39 cellular contexts compared by ENCODE assay signal in the genomic region with DNA sequence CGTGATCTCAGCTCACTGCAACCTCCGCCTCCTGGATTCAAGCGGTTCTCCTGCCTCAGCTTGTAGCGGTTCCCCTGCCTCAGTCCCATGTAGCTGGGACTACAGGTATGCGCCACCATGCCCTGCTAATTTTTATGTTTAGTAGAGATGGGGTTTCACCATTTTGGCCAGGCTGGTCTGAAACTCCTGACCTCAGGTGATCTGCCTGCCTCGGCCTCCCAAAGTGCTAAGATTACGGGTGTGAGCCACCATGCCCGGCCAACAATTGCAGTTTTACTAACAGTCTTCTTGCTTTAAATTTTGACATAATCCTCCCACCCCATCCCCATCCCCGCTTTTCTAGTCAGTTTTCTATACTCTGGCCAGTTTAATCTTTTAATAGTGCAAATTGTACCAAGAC.
"Had no signal": no experiment of that assay in that cellular context is flagged by ENCODE, and none has a peak within 500 bp of the region (broad histone marks: within the 10 kb centered on the region; RNA-seq: fewer than 3 reads in every experiment).

No MANE protein-coding gene starts in this region.

- H3K4me1 Mint-ChIP-seq: activated naive CD4-positive, alpha-beta T cell treated with anti-CD3 and anti-CD28 coated beads, Interleukin-2, amount 10 ng/mL, durations not matched to agents 7 days and 5 days; activated naive CD4-positive, alpha-beta T cell treated with anti-CD3 and anti-CD28 coated beads, Interleukin-2, amount 50 U/mL, for 24 hours; activated naive CD8-positive, alpha-beta T cell treated with anti-CD3 and anti-CD28 coated beads for 36 hours; activated naive CD8-positive, alpha-beta T cell treated with anti-CD3 and anti-CD28 coated beads, Interleukin-2, amount 10 ng/mL, durations not matched to agents 7 days and 5 days; activated naive CD8-positive, alpha-beta T cell treated with anti-CD3 and anti-CD28 coated beads, Interleukin-2, amount 50 U/mL, for 24 hours; activated T-helper 17 cell treated with anti-CD3 and anti-CD28 coated beads, Interleukin-2, amount 50 U/mL, for 72 hours; brain had no signal

- H3K4me3 Mint-ChIP-seq: activated naive CD4-positive, alpha-beta T cell treated with anti-CD3 and anti-CD28 coated beads for 36 hours; activated naive CD4-positive, alpha-beta T cell treated with anti-CD3 and anti-CD28 coated beads, Interleukin-2, amount 10 ng/mL, durations not matched to agents 7 days and 5 days; activated naive CD4-positive, alpha-beta T cell treated with anti-CD3 and anti-CD28 coated beads, Interleukin-2, amount 50 U/mL, for 24 hours; activated naive CD8-positive, alpha-beta T cell; activated naive CD8-positive, alpha-beta T cell treated with anti-CD3 and anti-CD28 coated beads for 36 hours; activated naive CD8-positive, alpha-beta T cell treated with anti-CD3 and anti-CD28 coated beads, Interleukin-2, amount 10 ng/mL, durations not matched to agents 7 days and 5 days; activated naive CD8-positive, alpha-beta T cell treated with anti-CD3 and anti-CD28 coated beads, Interleukin-2, amount 50 U/mL, for 24 hours; activated T-cell treated with anti-CD3 and anti-CD28 coated beads, Interleukin-2, amount 50 U/mL, for 24 hours; activated T-cell treated with anti-CD3 and anti-CD28 coated beads, Interleukin-2, amount 50 U/mL, for 4 hours; activated T-cell treated with anti-CD3 and anti-CD28 coated beads, Interleukin-2, amount 50 U/mL, for 72 hours; activated T-helper 1 cell treated with anti-CD3 and anti-CD28 coated beads, Interleukin-12 subunit alpha, Interleukin-12 subunit beta, Interleukin-2, Interleukin-4 antibody, amounts not matched to agents 30 ng/mL and 10 ng/mL and 1 ng/mL, durations not matched to agents 14 hours and 24 hours and 36 hours; activated T-helper 17 cell treated with anti-CD3 and anti-CD28 coated beads, Interleukin-2, amount 50 U/mL, for 72 hours; brain; central memory CD8-positive, alpha-beta T cell had no signal

- H3K4me1 ChIP-seq: adrenal gland, ascending aorta, body of pancreas, breast epithelium had no signal

- H3K9me3 ChIP-seq: adrenal gland, ascending aorta, body of pancreas, breast epithelium had no signal

- H3K4me3 ChIP-seq: adrenal gland, ascending aorta, body of pancreas, breast epithelium, cardiac muscle cell had no signal

- FAIRE-seq: astrocyte, bronchial epithelial cell had no signal

- H3K27me3 ChIP-seq: adrenal gland, ascending aorta, body of pancreas, brain microvascular endothelial cell, breast epithelium, cardiac muscle cell had no signal

- H3K36me3 Mint-ChIP-seq: brain had no signal

- H3K27ac Mint-ChIP-seq: activated naive CD4-positive, alpha-beta T cell treated with anti-CD3 and anti-CD28 coated beads for 36 hours; activated naive CD4-positive, alpha-beta T cell treated with anti-CD3 and anti-CD28 coated beads, Interleukin-2, amount 10 ng/mL, durations not matched to agents 7 days and 5 days; activated naive CD4-positive, alpha-beta T cell treated with anti-CD3 and anti-CD28 coated beads, Interleukin-2, amount 50 U/mL, for 24 hours; activated naive CD4-positive, alpha-beta T cell treated with anti-CD3 and anti-CD28 coated beads, Interleukin-2, amount 50 U/mL, for 72 hours; activated naive CD8-positive, alpha-beta T cell; activated naive CD8-positive, alpha-beta T cell treated with anti-CD3 and anti-CD28 coated beads for 36 hours; activated naive CD8-positive, alpha-beta T cell treated with anti-CD3 and anti-CD28 coated beads, Interleukin-2, amount 10 ng/mL, durations not matched to agents 7 days and 5 days; activated naive CD8-positive, alpha-beta T cell treated with anti-CD3 and anti-CD28 coated beads, Interleukin-2, amount 50 U/mL, for 24 hours; activated T-cell treated with anti-CD3 and anti-CD28 coated beads, Interleukin-2, amount 50 U/mL, for 24 hours; activated T-cell treated with anti-CD3 and anti-CD28 coated beads, Interleukin-2, amount 50 U/mL, for 72 hours; activated T-helper 1 cell treated with anti-CD3 and anti-CD28 coated beads, Interleukin-12 subunit alpha, Interleukin-12 subunit beta, Interleukin-2, Interleukin-4 antibody, amounts not matched to agents 30 ng/mL and 10 ng/mL and 1 ng/mL, durations not matched to agents 14 hours and 24 hours and 36 hours; activated T-helper 17 cell treated with anti-CD3 and anti-CD28 coated beads, Interleukin-2, amount 50 U/mL, for 72 hours; activated T-helper 2 cell treated with anti-CD3 and anti-CD28 coated beads, Interferon-gamma antibody, Interleukin-2, Interleukin-4, amounts not matched to agents 10 μg/mL and 5 μg/mL and 100 μg/mL, durations not matched to agents 14 hours and 24 hours and 36 hours; brain had no signal

- DNase-seq: activated effector memory CD4-positive, alpha-beta T cell treated with anti-CD3 and anti-CD28 coated beads, Interleukin-2, amount 50 U/mL, for 16 hours; activated effector memory CD4-positive, alpha-beta T cell treated with Interleukin-2 at 50 U/mL for 16 hours; activated gamma-delta T cell; activated gamma-delta T cell treated with Interleukin-2 at 50 U/mL for 16 hours; activated naive CD4-positive, alpha-beta T cell; activated naive CD4-positive, alpha-beta T cell treated with anti-CD3 and anti-CD28 coated beads for 36 hours; activated naive CD4-positive, alpha-beta T cell treated with anti-CD3 and anti-CD28 coated beads, Interleukin-2, amount 10 ng/mL, durations not matched to agents 7 days and 5 days; activated naive CD4-positive, alpha-beta T cell treated with anti-CD3 and anti-CD28 coated beads, Interleukin-2, amount 50 U/mL, for 16 hours; activated naive CD4-positive, alpha-beta T cell treated with Interleukin-2 at 50 U/mL for 16 hours; activated naive CD8-positive, alpha-beta T cell treated with anti-CD3 and anti-CD28 coated beads for 36 hours; activated naive CD8-positive, alpha-beta T cell treated with anti-CD3 and anti-CD28 coated beads, Interleukin-2, amount 10 ng/mL, durations not matched to agents 7 days and 5 days; activated naive CD8-positive, alpha-beta T cell treated with anti-CD3 and anti-CD28 coated beads, Interleukin-2, amount 50 U/mL, for 24 hours; activated T-cell treated with anti-CD3 and anti-CD28 coated beads, Interleukin-2, amount 50 U/mL, for 24 hours; activated T-cell treated with anti-CD3 and anti-CD28 coated beads, Interleukin-2, amount 50 U/mL, for 4 hours; activated T-cell treated with anti-CD3 and anti-CD28 coated beads, Interleukin-2, amount 50 U/mL, for 48 hours; activated T-cell treated with anti-CD3 and anti-CD28 coated beads, Interleukin-2, amount 50 U/mL, for 72 hours; adrenal gland; amniotic stem cell; amygdala; anterior cingulate cortex; aorta; body of pancreas; brain microvascular endothelial cell; caudate nucleus; central memory CD4-positive, alpha-beta T cell; cerebellar nuclear complex had no signal

- H3K27ac ChIP-seq: adrenal gland, ascending aorta, body of pancreas, brain microvascular endothelial cell, breast epithelium, cardiac muscle cell had no signal

- H3K27me3 Mint-ChIP-seq: activated naive CD4-positive, alpha-beta T cell treated with anti-CD3 and anti-CD28 coated beads, Interleukin-2, amount 10 ng/mL, durations not matched to agents 7 days and 5 days; activated naive CD4-positive, alpha-beta T cell treated with anti-CD3 and anti-CD28 coated beads, Interleukin-2, amount 50 U/mL, for 24 hours; activated naive CD8-positive, alpha-beta T cell; activated naive CD8-positive, alpha-beta T cell treated with anti-CD3 and anti-CD28 coated beads for 36 hours; activated naive CD8-positive, alpha-beta T cell treated with anti-CD3 and anti-CD28 coated beads, Interleukin-2, amount 10 ng/mL, durations not matched to agents 7 days and 5 days; activated naive CD8-positive, alpha-beta T cell treated with anti-CD3 and anti-CD28 coated beads, Interleukin-2, amount 50 U/mL, for 24 hours; activated T-cell treated with anti-CD3 and anti-CD28 coated beads, Interleukin-2, amount 50 U/mL, for 24 hours; activated T-helper 17 cell treated with anti-CD3 and anti-CD28 coated beads, Interleukin-2, amount 50 U/mL, for 72 hours; brain; central memory CD8-positive, alpha-beta T cell had no signal

- ATAC-seq: activated naive CD4-positive, alpha-beta T cell treated with anti-CD3 and anti-CD28 coated beads, Interleukin-2, amount 50 U/mL, for 72 hours; activated naive CD8-positive, alpha-beta T cell treated with anti-CD3 and anti-CD28 coated beads, Interleukin-2, amount 50 U/mL, for 24 hours; activated T-cell treated with anti-CD3 and anti-CD28 coated beads, Interleukin-2, amount 50 U/mL, for 4 hours; activated T-cell treated with anti-CD3 and anti-CD28 coated beads, Interleukin-2, amount 50 U/mL, for 72 hours; activated T-helper 17 cell treated with anti-CD3 and anti-CD28 coated beads, Interleukin-2, amount 50 U/mL, for 72 hours; body of pancreas had no signal

- H3K36me3 ChIP-seq: adrenal gland, ascending aorta, brain microvascular endothelial cell, breast epithelium, cardiac muscle cell had no signal
